In genomic region chr11:72123117-72123653, GRCh38 we compare ENCODE assay signal across 20 cellular contexts. TPM values are rescaled to one million over a fixed set of nuclear protein-coding genes. Genes with fewer than 3 reads are reported as not detected.
DNase-seq lines count a peak whose midpoint lies in the region; ATAC-seq and TF ChIP-seq lines count a peak whose summit lies in the region.
"Had no signal": no experiment of that assay in that cellular context is flagged by ENCODE, and none has a peak within 500 bp of the region (broad histone marks: within the 10 kb centered on the region; RNA-seq: fewer than 3 reads in every experiment).

No MANE protein-coding gene starts in this region.

- WGBS in body of pancreas, 2 donors: 39 to 42% methylated on average over 3 of the region's 3 CpGs

- H3K4me1 Mint-ChIP-seq in Caco-2 (ENCODE audit: low read depth, unreplicated experiment): peaks cover 18% of the 10 kb centered on the region
- peaks cover 12% of the 10 kb centered on the region for H3K4me1 Mint-ChIP-seq in nephron progenitor cell
- H3K4me1 Mint-ChIP-seq: B cell; CD4-positive, CD25-positive, alpha-beta regulatory T cell; CD8-positive, alpha-beta memory T cell; GM23338; IgD-negative memory B cell had no signal

- peak; percentile 46 for ATAC-seq in body of pancreas
- ATAC-seq: GM23338, HepG2 had no signal

- H3K27ac Mint-ChIP-seq in Caco-2 (ENCODE audit: unreplicated experiment): peak overlapping the region; percentile 1
- peak overlapping the region; percentile 29 for H3K27ac Mint-ChIP-seq in nephron progenitor cell
- H3K27ac Mint-ChIP-seq: B cell; CD4-positive, CD25-positive, alpha-beta regulatory T cell; GM23338; HFFc6 had no signal

- no TSS peak for BruUV-seq in Caco-2 (replicated peaks; lab: Mats Ljungman, UMichigan)

- H3K4me3 ChIP-seq in Caco-2 (ENCODE audit: low read depth, low read length): no peak overlapping the region
- no peak overlapping the region for H3K4me3 ChIP-seq in body of pancreas
- no peak overlapping the region for H3K4me3 ChIP-seq in coronary artery
- H3K4me3 ChIP-seq: BLaER1 treated with 17β-estradiol and CSF1 and Interleukin-3, amounts not matched to agents 10 nM and 100 nM; GM23338 had no signal

- H3K36me3 ChIP-seq in Caco-2 (ENCODE audit: control insufficient read depth, insufficient read depth, low read length): no peaks in the 10 kb centered on the region
- H3K36me3 ChIP-seq in body of pancreas (replicated peaks in 1 of 2; ENCODE audit: insufficient read depth in 1 of 2, low read depth in 2 of 2): no peaks in the 10 kb centered on the region
- H3K36me3 ChIP-seq: BLaER1 treated with 17β-estradiol and CSF1 and Interleukin-3, amounts not matched to agents 10 nM and 100 nM had no signal

- H3K9me3 ChIP-seq in Caco-2 (peaks cover 16% of the 10 kb centered on the region), body of pancreas (no peaks in the 10 kb centered on the region)

- intact Hi-C loops in Caco-2 (cut with micrococcal nuclease; ENCODE audit: unreplicated experiment): no loop called here
- intact Hi-C loops in body of pancreas (cut with DNase I): no loop called here

- peak; percentile 47 to 49 for DNase-seq in Caco-2
- no peak for DNase-seq in HEK293T (ENCODE audit: extremely low spot score)
- DNase-seq in body of pancreas: no peak
- DNase-seq in nephron progenitor cell: no peak
- DNase-seq in coronary artery (ENCODE audit: low spot score): no peak
- no peak for DNase-seq in A172 (ENCODE audit: low spot score)
- no peak for DNase-seq in NCI-H1105 treated with DMSO at 0.1 percent for 48 hours (lab: John Stamatoyannopoulos, UW)
- no peak for DNase-seq in NCI-H1930 (lab: John Stamatoyannopoulos, UW)
- DNase-seq: 8988T; CD4-positive, CD25-positive, alpha-beta regulatory T cell; CD8-positive, alpha-beta memory T cell; COR-L47; GF-D8; HCEC 1CT; HFFc6 had no signal

- H3K27me3 Mint-ChIP-seq in Caco-2 (ENCODE audit: insufficient read depth, unreplicated experiment): no peaks in the 10 kb centered on the region
- peaks cover 32% of the 10 kb centered on the region for H3K27me3 Mint-ChIP-seq in nephron progenitor cell (ENCODE audit: low read depth, poor library complexity)

- peaks cover 22% of the 10 kb centered on the region for H3K4me1 ChIP-seq in Caco-2
- peaks cover 8% of the 10 kb centered on the region for H3K4me1 ChIP-seq in body of pancreas
- H3K4me1 ChIP-seq: BLaER1 treated with 17β-estradiol and CSF1 and Interleukin-3, amounts not matched to agents 10 nM and 100 nM had no signal

- no peak for TF ChIP-seq CTCF in Caco-2 (IDR thresholded peaks at IDR 0.05; ENCODE audit: insufficient read depth in 1 of 2, low read depth in 1 of 2, low read length in 1 of 2, severe bottlenecking in 1 of 2, unreplicated experiment in 1 of 2)
- no peak for TF ChIP-seq CTCF in body of pancreas (IDR thresholded peaks at IDR 0.05)
- TF ChIP-seq CTCF in nephron progenitor cell (IDR thresholded peaks at IDR 0.05): no peak
- no peak for TF ChIP-seq CTCF in coronary artery (IDR thresholded peaks at IDR 0.05)

- no peaks in the 10 kb centered on the region for H3K27me3 ChIP-seq in Caco-2 (replicated peaks; ENCODE audit: control insufficient read depth, insufficient read depth, low read length)
- H3K27me3 ChIP-seq in body of pancreas: no peaks in the 10 kb centered on the region
- H3K27me3 ChIP-seq: BLaER1 treated with 17β-estradiol and CSF1 and Interleukin-3, amounts not matched to agents 10 nM and 100 nM had no signal

- CTCF ChIA-PET in Caco-2 (lab: Charles Lee): interaction anchor here (0.6 to 1.5 kb wide), 3 partner anchors 11 to 1654 kb away, joined by 3 to 4 read pairs (median 3); partner anchors contain the start of gene ANAPC15
- CTCF ChIA-PET in HEK293T (lab: Yijun Ruan, JAX): no interaction called here

- POLR2A ChIA-PET in Caco-2 (lab: Charles Lee): interaction anchor here (0.5 to 1.3 kb wide), 2 partner anchors 10 to 101 kb away, joined by 3 to 4 read pairs; partner anchors contain the start of gene ANAPC15
- POLR2A ChIA-PET in HEK293T (lab: Yijun Ruan, JAX): interaction anchor here (1.7 kb wide), 1 partner anchor 10 kb away, joined by 9 read pairs; the partner anchor contains the start of gene ANAPC15

- H3K36me3 Mint-ChIP-seq in Caco-2 (ENCODE audit: insufficient read depth, unreplicated experiment) (no peaks in the 10 kb centered on the region), nephron progenitor cell (ENCODE audit: low read depth) (no peaks in the 10 kb centered on the region)
- H3K36me3 Mint-ChIP-seq: CD4-positive, CD25-positive, alpha-beta regulatory T cell; IgD-negative memory B cell had no signal

- TF ChIP-seq POLR2A in body of pancreas (IDR thresholded peaks at IDR 0.05): no peak

- H3K4me3 Mint-ChIP-seq in Caco-2 (ENCODE audit: unreplicated experiment) (no peak overlapping the region), nephron progenitor cell (no peak overlapping the region)
- H3K4me3 Mint-ChIP-seq: B cell; CD8-positive, alpha-beta memory T cell; GM23338; HFFc6; IgD-negative memory B cell had no signal

- H3K9me3 Mint-ChIP-seq in Caco-2 (ENCODE audit: unreplicated experiment): peaks cover 13% of the 10 kb centered on the region
- H3K9me3 Mint-ChIP-seq in nephron progenitor cell: peaks cover 34% of the 10 kb centered on the region

- H3K27ac ChIP-seq in body of pancreas (no peak overlapping the region), coronary artery (no peak overlapping the region)
- H3K27ac ChIP-seq: BLaER1 treated with 17β-estradiol and CSF1 and Interleukin-3, amounts not matched to agents 10 nM and 100 nM had no signal

TF ChIP-seq in HEK293T, 16 proteins besides CTCF, POLR2A, EP300 and RAD21:
- no peak for TF ChIP-seq FOXM1 (IDR thresholded peaks at IDR 0.05; ENCODE audit: borderline replicate concordance)
- no peak for TF ChIP-seq L3MBTL2 (conservative IDR thresholded peaks at IDR 0.05)
- no peak for TF ChIP-seq HDGF (IDR thresholded peaks at IDR 0.05; ENCODE audit: borderline replicate concordance)
- TF ChIP-seq FOXK2 (IDR thresholded peaks at IDR 0.05): no peak
- peak; percentile 79 for TF ChIP-seq PKNOX1 (IDR thresholded peaks at IDR 0.05)
- no peak for TF ChIP-seq SP1 (IDR thresholded peaks at IDR 0.05)

RNA-seq across cellular contexts. Expression of gene ANAPC15, which starts 10.7 kb away (rescaled TPM):
- 98.6 and 105 TPM in 2 replicates for total RNA-seq in Caco-2 (2022)
- total RNA-seq in body of pancreas: 10 to 100 TPM; 14.2 to 22.1 TPM
- total RNA-seq in A172 (2014; rRNA removed; shearing (Covaris generic)): 81.5 and 94.6 TPM in 2 replicates

RNA-seq across cellular contexts. Expression of gene FOLR3, which starts 12.3 kb away (rescaled TPM):
- total RNA-seq in Caco-2 (2022): not detected in 2 replicates
- not detected for total RNA-seq in body of pancreas
- not detected in 2 replicates for total RNA-seq in A172 (2014; rRNA removed; shearing (Covaris generic))
- total RNA-seq: B cell; CD4-positive, CD25-positive, alpha-beta regulatory T cell; CD8-positive, alpha-beta memory T cell; GM23338; HepG2 had no signal

RNA-seq across cellular contexts. Expression of gene TOMT, which starts 17.5 kb away (rescaled TPM):
- total RNA-seq in Caco-2 (2022) (not detected in 2 replicates), body of pancreas (not detected)
- total RNA-seq in A172 (2014; rRNA removed; shearing (Covaris generic)): not detected in 2 replicates
- total RNA-seq: B cell; CD4-positive, CD25-positive, alpha-beta regulatory T cell; CD8-positive, alpha-beta memory T cell; GM23338; HepG2; HFFc6 had no signal

RNA-seq across cellular contexts. Expression of gene LAMTOR1, which starts 20.1 kb away (rescaled TPM):
- total RNA-seq in Caco-2 (2022) (158 and 170 TPM in 2 replicates), body of pancreas (10 to 100 TPM; 65.6 to 66.9 TPM)
- 147 and 168 TPM in 2 replicates for total RNA-seq in A172 (2014; rRNA removed; shearing (Covaris generic))

RNA-seq across cellular contexts. Expression of gene LRRC51, which starts 42.5 kb away (rescaled TPM):
- total RNA-seq in Caco-2 (2022): 13.7 and 13.8 TPM in 2 replicates
- 1 to 10 TPM; 2.3 to 9.9 TPM for total RNA-seq in body of pancreas
- total RNA-seq in A172 (2014; rRNA removed; shearing (Covaris generic)): 10.9 and 20.3 TPM in 2 replicates

Comparison
In these comparisons a context has a peak if more than half of its experiments do, and no peak if none do; other contexts are left out.
1. DNase-seq: peak in Caco-2 (2 of 2); none in HEK293T (single experiment), body of pancreas (0 of 4), nephron progenitor cell (single experiment), coronary artery (single experiment), A172 (single experiment), NCI-H1105 treated with DMSO at 0.1 percent for 48 hours (single experiment) and NCI-H1930 (0 of 2).